ENCODE assay signal across 8 cellular contexts in genomic region chr3:52054689-52055511, GRCh38.
DNase-seq lines count a peak whose midpoint lies in the region; ATAC-seq lines count a peak whose summit lies in the region.

No MANE protein-coding gene starts in this region.

- H3K36me3 ChIP-seq in iPS-15b (ENCODE audit: control insufficient read depth, insufficient read depth, low read length), result peaks cover 33% of the 10 kb centered on the region

- peak overlapping the region; percentile 90 for H3K4me3 Mint-ChIP-seq in activated naive CD4-positive, alpha-beta T cell treated with anti-CD3 and anti-CD28 coated beads, Interleukin-2, amount 50 U/mL, for 24 hours

- ATAC-seq in GM18907 (IDR thresholded peaks at IDR 0.05; ENCODE audit: unreplicated experiment) (no peak), GM21381 (IDR thresholded peaks at IDR 0.05; ENCODE audit: unreplicated experiment) (no peak), HG03175 (IDR thresholded peaks at IDR 0.05; ENCODE audit: unreplicated experiment) (no peak)

- peak overlapping the region; percentile 76 for H3K27ac Mint-ChIP-seq in activated naive CD4-positive, alpha-beta T cell treated with anti-CD3 and anti-CD28 coated beads, Interleukin-2, amount 50 U/mL, for 24 hours

- H3K27me3 ChIP-seq in iPS-15b (ENCODE audit: control insufficient read depth, insufficient read depth, low read length), result peaks cover 16% of the 10 kb centered on the region

- no peaks in the 10 kb centered on the region for H3K27me3 Mint-ChIP-seq in activated naive CD4-positive, alpha-beta T cell treated with anti-CD3 and anti-CD28 coated beads, Interleukin-2, amount 50 U/mL, for 24 hours

- no peaks in the 10 kb centered on the region for H3K9me3 Mint-ChIP-seq in activated naive CD4-positive, alpha-beta T cell treated with anti-CD3 and anti-CD28 coated beads, Interleukin-2, amount 50 U/mL, for 24 hours

- H3K4me3 ChIP-seq in iPS-15b (ENCODE audit: low read depth, low read length), result peak overlapping the region; percentile 78

- peaks cover 52% of the 10 kb centered on the region for H3K4me1 Mint-ChIP-seq in activated naive CD4-positive, alpha-beta T cell treated with anti-CD3 and anti-CD28 coated beads, Interleukin-2, amount 50 U/mL, for 24 hours

- peak; percentile 44 for DNase-seq in AG20443 (ENCODE audit: low spot score)
- peak; percentile 26 for DNase-seq in KBM-7
- DNase-seq in stimulated activated CD4-positive, alpha-beta T cell treated with anti-CD3 and anti-CD28 coated beads, Interleukin-4, amount 100 ng/mL, for 1 hour, result peak; percentile 13

- no peaks in the 10 kb centered on the region for H3K9me3 ChIP-seq in iPS-15b (ENCODE audit: control insufficient read depth, insufficient read depth, low read length)

- in situ Hi-C loops in KBM-7 (cut with MboI; ENCODE audit: low pct_unique_long_range_greater_than_20kb, low sequenced_read_pairs), result no loop called here

- H3K36me3 Mint-ChIP-seq in activated naive CD4-positive, alpha-beta T cell treated with anti-CD3 and anti-CD28 coated beads, Interleukin-2, amount 50 U/mL, for 24 hours, result peaks cover 13% of the 10 kb centered on the region

- H3K9ac ChIP-seq in iPS-15b (ENCODE audit: low read depth, low read length), result peak overlapping the region; percentile 49

- peaks cover 9% of the 10 kb centered on the region for H3K4me1 ChIP-seq in iPS-15b (ENCODE audit: control insufficient read depth, insufficient read depth, low read length)
